ENCODE assay signal across 11 cellular contexts in the genomic region with DNA sequence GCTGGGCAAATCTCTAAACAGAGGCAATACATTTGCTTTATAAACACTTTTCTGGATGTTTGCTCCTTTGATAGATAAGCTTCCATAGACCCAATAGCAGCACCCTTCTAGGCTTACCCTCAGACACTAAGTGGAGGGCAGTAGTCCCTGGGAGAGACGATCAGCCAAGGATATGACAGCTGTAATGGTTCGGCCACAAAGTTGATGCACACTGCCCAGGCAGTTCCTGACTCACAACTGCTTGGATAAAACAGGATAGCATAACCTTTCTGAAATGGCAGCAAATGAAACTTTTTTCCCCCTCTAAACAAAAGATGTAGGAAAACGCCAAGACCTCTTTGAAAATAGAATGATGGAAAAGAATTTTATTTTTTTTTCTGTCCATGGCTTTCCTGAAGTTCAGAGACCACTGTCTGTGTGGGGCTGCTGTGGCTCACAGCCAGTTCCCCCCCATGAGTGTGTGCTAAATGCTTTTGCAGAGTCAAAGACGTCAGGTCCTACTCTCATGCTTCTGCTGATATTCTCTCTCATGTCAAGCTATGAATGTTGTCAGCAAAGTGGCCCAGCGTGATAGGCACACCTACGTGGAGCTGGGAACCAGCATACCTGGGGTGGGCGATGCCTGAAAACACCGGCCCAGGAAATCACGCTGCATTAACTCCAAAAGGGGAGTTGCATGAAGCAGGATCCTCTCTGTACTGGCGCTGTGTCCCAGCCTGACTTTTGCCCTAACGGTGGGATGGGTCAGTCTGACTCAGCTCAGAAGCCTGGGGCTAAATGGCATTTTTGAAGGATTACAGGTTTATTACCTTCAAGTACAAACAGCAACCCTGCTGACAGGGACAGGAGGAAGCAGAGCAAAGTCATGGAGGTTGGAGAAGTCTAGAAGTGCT. TPM values are rescaled to one million over a fixed set of nuclear protein-coding genes. Genes with fewer than 3 reads are reported as not detected.
DNase-seq lines count a peak whose midpoint lies in the region; ATAC-seq and TF ChIP-seq lines count a peak whose summit lies in the region.
"Had no signal": no experiment of that assay in that cellular context is flagged by ENCODE, and none has a peak within 500 bp of the region (broad histone marks: within the 10 kb centered on the region; RNA-seq: fewer than 3 reads in every experiment).

No MANE protein-coding gene starts in this region.

- peak overlapping the region; percentile 62 for H3K27ac ChIP-seq in mesodermal cell (ENCODE audit: low read depth, low read length, severe bottlenecking)
- H3K27ac ChIP-seq: parathyroid adenoma had no signal

- no peak for ATAC-seq in GM21723 (IDR thresholded peaks at IDR 0.05; ENCODE audit: unreplicated experiment)
- no peak for ATAC-seq in HG02938 (IDR thresholded peaks at IDR 0.05; ENCODE audit: unreplicated experiment)
- ATAC-seq in GM18909 (IDR thresholded peaks at IDR 0.05; ENCODE audit: poor library complexity, unreplicated experiment), result no peak

- peaks cover 1% of the 10 kb centered on the region for H3K36me3 ChIP-seq in BJ (ENCODE audit: control insufficient read depth, insufficient read depth, low read length)
- H3K36me3 ChIP-seq in mesodermal cell (ENCODE audit: control insufficient read depth, insufficient read depth, low read length), result peaks cover 3% of the 10 kb centered on the region

- CTCF ChIA-PET in BJ (lab: Yijun Ruan, JAX), result interaction anchor here (0.8 to 2.3 kb wide), 9 partner anchors 9 to 338 kb away, joined by 3 to 8 read pairs (median 3); partner anchors contain the start of genes MRPS10 and UBR2

- no peaks in the 10 kb centered on the region for H3K9me3 ChIP-seq in mesodermal cell (ENCODE audit: control insufficient read depth, low read length)

- 66% methylated on average over 8 to 9 of the region's 11 CpGs for WGBS in mesodermal cell (ENCODE audit: insufficient coverage in 2 of 2), 2 experiments

- no peak for TF ChIP-seq CTCF in BJ (IDR thresholded peaks at IDR 0.05; ENCODE audit: insufficient read depth, low read depth, low read length)

- H3K4me3 ChIP-seq in BJ (ENCODE audit: low read depth, low read length), result no peak overlapping the region
- no peak overlapping the region for H3K4me3 ChIP-seq in mesodermal cell (ENCODE audit: extremely low read depth, insufficient read depth, low read length, poor library complexity, severe bottlenecking)

- H3K27me3 ChIP-seq in BJ (ENCODE audit: control insufficient read depth, insufficient read depth, low read length), result no peaks in the 10 kb centered on the region

- POLR2A ChIA-PET in BJ (lab: Charles Lee), result interaction anchor here (0.6 kb wide), 1 partner anchor 63 kb away, joined by 6 read pairs; no protein-coding TSS in a partner anchor

- DNase-seq in BJ (ENCODE audit: low read depth) (peak; percentile 47), LoVo (ENCODE audit: low spot score) (peak; percentile 97), cerebellar cortex (ENCODE audit: low spot score) (peak; percentile 16), KG1 (lab: John Stamatoyannopoulos, UW) (no peak)
- DNase-seq: DMS79, NCI-H1048 had no signal

- H3K4me1 ChIP-seq in mesodermal cell (ENCODE audit: control insufficient read depth, insufficient read depth, low read length, poor library complexity, severe bottlenecking), result peaks cover 23% of the 10 kb centered on the region
- H3K4me1 ChIP-seq: parathyroid adenoma had no signal

RNA-seq across cellular contexts. Expression of gene MRPS10, which starts 8.8 kb away (rescaled TPM):
- polyA plus RNA-seq in BJ (2011; rRNA removed), result 26.4 and 43.3 TPM in 2 replicates
- polyA minus RNA-seq in BJ (2011; rRNA and poly(A)+ RNA removed), result 6.0 and 7.4 TPM in 2 replicates
- polyA plus RNA-seq in mesodermal cell (2013, experiment 1 of 2), result 24.1 TPM
- polyA plus RNA-seq in mesodermal cell (2013, experiment 2 of 2), result 22.8 TPM

RNA-seq across cellular contexts. Expression of gene GUCA1B, which starts 31.7 kb away (rescaled TPM):
- polyA plus RNA-seq in BJ (2011; rRNA removed), result 0.40 and 0.58 TPM in 2 replicates
- 0.21 TPM in 1 of 2 replicates, not detected in the other for polyA minus RNA-seq in BJ (2011; rRNA and poly(A)+ RNA removed)
- polyA plus RNA-seq in mesodermal cell (2013, experiment 1 of 2), result 0.70 TPM
- polyA plus RNA-seq in mesodermal cell (2013, experiment 2 of 2), result 0.46 TPM

RNA-seq across cellular contexts. Expression of gene GUCA1A, which starts 53.3 kb away (rescaled TPM):
- polyA plus RNA-seq in BJ (2011; rRNA removed), result 0.20 and 0.33 TPM in 2 replicates
- polyA minus RNA-seq in BJ (2011; rRNA and poly(A)+ RNA removed), result 0.14 TPM in 1 of 2 replicates, not detected in the other
- polyA plus RNA-seq in mesodermal cell (2013, experiment 1 of 2), result 1.4 TPM
- 0.91 TPM for polyA plus RNA-seq in mesodermal cell (2013, experiment 2 of 2)
